24 cellular contexts compared by ENCODE assay signal in genomic region chr14:95037273-95037672, GRCh38.
"Had no signal": no experiment of that assay in that cellular context is flagged by ENCODE, and none has a peak within 500 bp of the region (broad histone marks: within the 10 kb centered on the region; RNA-seq: fewer than 3 reads in every experiment).

No MANE protein-coding gene starts in this region.

- H3K36me3 ChIP-seq: adrenal gland, cardiac muscle cell, colonic mucosa, upper lobe of left lung had no signal

- H3K4me3 ChIP-seq: adrenal gland, body of pancreas, cardiac muscle cell, colonic mucosa, neural progenitor cell, smooth muscle cell, upper lobe of left lung had no signal

- H3K27ac ChIP-seq: adrenal gland, body of pancreas, cardiac muscle cell, colonic mucosa, foreskin keratinocyte, neural progenitor cell, upper lobe of left lung had no signal

- H2AFZ ChIP-seq: neural progenitor cell had no signal

- ATAC-seq: body of pancreas; esophagus mucosa; foreskin keratinocyte; naive thymus-derived CD4-positive, alpha-beta T cell; stimulated activated memory B cell treated with anti-CD40 and anti-IgM and Interleukin-4, amounts not matched to agents 10 μg/mL and 1 μg/mL and 100 μg/mL, for 72 hours; stimulated activated naive CD8-positive, alpha-beta T cell treated with anti-CD3 and anti-CD28 coated beads, Interleukin-15, amount 100 ng/mL, for 72 hours had no signal

- H3K4me2 ChIP-seq: neural progenitor cell, smooth muscle cell had no signal

- DNase-seq: activated CD4-positive, alpha-beta T cell treated with anti-CD3 and anti-CD28 coated beads for 48 hours; activated CD4-positive, alpha-beta T cell treated with anti-CD3 and anti-CD28 coated beads, Interleukin-2, amount 50 U/mL, for 48 hours; activated naive CD4-positive, alpha-beta T cell treated with anti-CD3 and anti-CD28 coated beads for 36 hours; activated naive CD8-positive, alpha-beta T cell treated with anti-CD3 and anti-CD28 coated beads for 36 hours; activated T-cell treated with anti-CD3 and anti-CD28 coated beads, Interleukin-2, amount 50 U/mL, for 48 hours; aorta; body of pancreas; cerebellar nuclear complex; foreskin keratinocyte; midbrain; stimulated activated CD4-positive, alpha-beta T cell treated with anti-CD3 and anti-CD28 coated beads, Interleukin-1b, Interleukin-23, amount 100 ng/mL, for 48 hours; stimulated activated CD4-positive, alpha-beta T cell treated with anti-CD3 and anti-CD28 coated beads, Interleukin-4, amount 100 ng/mL, for 4 hours; stimulated activated naive CD8-positive, alpha-beta T cell treated with anti-CD3 and anti-CD28 coated beads, Interleukin-15, amount 100 ng/mL, for 72 hours; substantia nigra; T-helper 1 cell; upper lobe of left lung had no signal

- H3K27me3 ChIP-seq: adrenal gland, body of pancreas, cardiac muscle cell, colonic mucosa, foreskin keratinocyte, upper lobe of left lung had no signal

- H3K9me3 ChIP-seq: adrenal gland, body of pancreas, colonic mucosa, upper lobe of left lung had no signal

- H3K4me1 ChIP-seq: adrenal gland, body of pancreas, colonic mucosa, foreskin keratinocyte, neural progenitor cell, upper lobe of left lung had no signal
